9 cellular contexts compared by ENCODE assay signal in genomic region chr5:55220433-55221185, GRCh38. TPM values are rescaled to one million over a fixed set of nuclear protein-coding genes. Genes with fewer than 3 reads are reported as not detected.
A peak's percentile ranks its signal among the peaks of the same experiment; 100 is the strongest.
DNase-seq lines count a peak whose midpoint lies in the region; ATAC-seq and TF ChIP-seq lines count a peak whose summit lies in the region.
"Had no signal": no experiment of that assay in that cellular context is flagged by ENCODE, and none has a peak within 500 bp of the region (broad histone marks: within the 10 kb centered on the region; RNA-seq: fewer than 3 reads in every experiment).

No MANE protein-coding gene starts in this region.

- H3K4me1 ChIP-seq in left lung (peaks cover 5 to 17% of the 10 kb centered on the region in 2 donors), subcutaneous abdominal adipose tissue (ENCODE audit: control insufficient read depth in 5 of 5, insufficient read depth in 5 of 5, low read length in 5 of 5) (peaks cover 2 to 20% (median 18%) of the 10 kb centered on the region in 5 donors)

- peak; percentile 57 for DNase-seq in activated CD8-positive, alpha-beta memory T cell treated with anti-CD3 and anti-CD28 coated beads, Interleukin-2, amount 50 U/mL, for 48 hours
- no peak for DNase-seq in activated CD8-positive, alpha-beta memory T cell treated with anti-CD3 and anti-CD28 coated beads, Interleukin-2, amount 50 U/mL, for 4 hours
- DNase-seq in astrocyte of the spinal cord (ENCODE audit: low read depth, low spot score) (no peak), left lung (no peak)
- DNase-seq: small intestine had no signal

- intact Hi-C loops in left lung (cut with DNase I): no loop called here

- peak; percentile 38 for ATAC-seq in left lung
- no peak for ATAC-seq in HG03135 (IDR thresholded peaks at IDR 0.05; ENCODE audit: unreplicated experiment)
- no peak for ATAC-seq in GM21360 (IDR thresholded peaks at IDR 0.05; ENCODE audit: unreplicated experiment)
- ATAC-seq in HG03196 (IDR thresholded peaks at IDR 0.05; ENCODE audit: unreplicated experiment): no peak

- no peak overlapping the region for H3K27ac ChIP-seq in left lung
- H3K27ac ChIP-seq in subcutaneous abdominal adipose tissue (ENCODE audit: low read depth, low read length): no peak overlapping the region

- peak overlapping the region; percentile 27 for H3K4me3 ChIP-seq in astrocyte of the spinal cord (ENCODE audit: low read depth, low read length)
- no peak overlapping the region for H3K4me3 ChIP-seq in left lung
- H3K4me3 ChIP-seq in subcutaneous abdominal adipose tissue (ENCODE audit: low read depth in 1 of 5, low read length in 5 of 5): peak overlapping the region in 4 of 5 donors; percentile 22 to 53 (median 36)

- peaks cover 69 to 88% of the 10 kb centered on the region in 2 donors for H3K27me3 ChIP-seq in left lung
- H3K27me3 ChIP-seq in subcutaneous abdominal adipose tissue (ENCODE audit: control insufficient read depth in 5 of 5, insufficient read depth in 4 of 5, low read length in 5 of 5): peaks cover 46 to 70% (median 53%) of the 10 kb centered on the region in 5 donors

- no peaks in the 10 kb centered on the region for H3K9me3 ChIP-seq in left lung
- H3K9me3 ChIP-seq in subcutaneous abdominal adipose tissue (ENCODE audit: control insufficient read depth in 5 of 5, low read length in 5 of 5): no peaks in the 10 kb centered on the region

- in situ Hi-C loops in astrocyte of the spinal cord (cut with HindIII; ENCODE audit: low sequenced_read_pairs): no loop called here

- no peak overlapping the region for H3K9ac ChIP-seq in subcutaneous abdominal adipose tissue (ENCODE audit: low read length in 5 of 5)

- H3K36me3 ChIP-seq in left lung (no peaks in the 10 kb centered on the region), subcutaneous abdominal adipose tissue (ENCODE audit: control insufficient read depth in 5 of 5, insufficient read depth in 5 of 5, low read length in 5 of 5) (no peaks in the 10 kb centered on the region)

- TF ChIP-seq CTCF in astrocyte of the spinal cord (IDR thresholded peaks at IDR 0.05; ENCODE audit: low read depth, low read length) (no peak), left lung (IDR thresholded peaks at IDR 0.05) (no peak)

RNA-seq across cellular contexts. Expression of gene MCIDAS, which starts 6.5 kb away (rescaled TPM):
- not detected for total RNA-seq in left lung

RNA-seq across cellular contexts. Expression of gene CCNO, which starts 12.8 kb away (rescaled TPM):
- total RNA-seq in left lung: 1 to 10 TPM in 1 of 2 donors, under 1 TPM in 1; 0.23 to 1.1 TPM

RNA-seq across cellular contexts. Expression of gene CDC20B, which starts 47.6 kb away (rescaled TPM):
- total RNA-seq in left lung: not detected

Comparison
In these comparisons a context has a peak if more than half of its experiments do, and no peak if none do; other contexts are left out.
1. H3K4me3 ChIP-seq: peak in astrocyte of the spinal cord (single experiment) and subcutaneous abdominal adipose tissue (4 of 5); none in left lung (0 of 2).